1 cellular context compared by ENCODE assay signal in genomic region chr3:195601753-195602152, GRCh38. TPM values are rescaled to one million over a fixed set of nuclear protein-coding genes. Genes with fewer than 3 reads are reported as not detected.
"Had no signal": no experiment of that assay in that cellular context is flagged by ENCODE, and none has a peak within 500 bp of the region (broad histone marks: within the 10 kb centered on the region; RNA-seq: fewer than 3 reads in every experiment).

No MANE protein-coding gene starts in this region.

RNA-seq across cellular contexts. Expression of gene APOD, which starts 18.0 kb away (rescaled TPM):
- total RNA-seq: M059J had no signal
